ENCODE assay signal across 8 cellular contexts in the genomic region with DNA sequence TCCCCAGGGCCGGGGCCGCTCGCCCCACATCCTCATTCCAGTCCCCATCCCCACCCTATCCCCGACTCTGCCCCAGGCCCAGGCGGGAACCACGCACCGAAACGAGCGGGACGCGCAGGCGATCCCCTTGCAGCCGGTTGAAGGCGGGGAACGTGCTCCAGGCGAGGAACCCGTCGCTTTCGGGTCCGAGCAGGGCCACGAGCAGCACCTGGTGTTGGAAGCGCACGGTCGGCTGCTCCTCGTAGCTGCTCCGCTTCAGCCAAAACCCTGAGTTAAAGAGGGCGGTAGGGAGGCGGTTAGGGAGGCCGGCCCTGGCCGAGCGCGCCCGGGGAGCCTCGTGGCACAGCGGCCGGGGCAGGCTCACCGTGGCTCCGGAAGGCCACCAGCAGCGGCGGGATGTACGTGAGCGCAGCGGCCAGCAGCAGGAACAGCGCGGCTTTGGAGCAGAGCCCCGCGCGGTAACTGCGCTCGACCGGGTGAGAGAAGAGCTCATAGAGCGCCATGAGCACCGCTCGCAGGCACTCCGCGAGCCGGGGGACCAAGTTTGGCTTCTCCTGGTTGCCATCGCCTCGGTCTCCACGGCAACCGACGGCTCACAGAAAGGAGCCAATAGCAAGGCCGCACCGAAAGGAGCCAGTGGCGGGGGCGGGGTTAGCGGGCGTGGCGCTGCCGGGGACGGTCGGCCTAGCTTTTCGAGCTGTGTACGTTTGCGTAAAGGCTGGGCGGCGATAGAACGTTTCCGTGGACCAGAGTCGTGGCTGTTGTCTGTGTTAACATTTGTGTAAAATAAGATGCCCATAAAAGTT. TPM values are rescaled to one million over a fixed set of nuclear protein-coding genes. Genes with fewer than 3 reads are reported as not detected.
A peak's percentile ranks its signal among the peaks of the same experiment; 100 is the strongest.
DNase-seq lines count a peak whose midpoint lies in the region; ATAC-seq and TF ChIP-seq lines count a peak whose summit lies in the region.

A gene with protein sequence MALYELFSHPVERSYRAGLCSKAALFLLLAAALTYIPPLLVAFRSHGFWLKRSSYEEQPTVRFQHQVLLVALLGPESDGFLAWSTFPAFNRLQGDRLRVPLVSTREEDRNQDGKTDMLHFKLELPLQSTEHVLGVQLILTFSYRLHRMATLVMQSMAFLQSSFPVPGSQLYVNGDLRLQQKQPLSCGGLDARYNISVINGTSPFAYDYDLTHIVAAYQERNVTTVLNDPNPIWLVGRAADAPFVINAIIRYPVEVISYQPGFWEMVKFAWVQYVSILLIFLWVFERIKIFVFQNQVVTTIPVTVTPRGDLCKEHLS (minus strand): TSS at position 546 of the 806 bp plus-strand sequence. CDS start 43 bp downstream, at position 503.

- no peaks in the 10 kb centered on the region for H3K36me3 ChIP-seq in esophagus squamous epithelium

- H3K27ac ChIP-seq in esophagus squamous epithelium, result peak within 1 kb of the TSS; percentile 64 to 87 (median 76)

- intact Hi-C loops in esophagus squamous epithelium (cut with DNase I), result no loop called here

- no peak for TF ChIP-seq POLR2A in esophagus squamous epithelium (IDR thresholded peaks at IDR 0.05)

- WGBS in esophagus squamous epithelium, 2 donors, result 0 to 2% methylated on average over 17 to 18 of the region's 80 CpGs

- H3K4me3 ChIP-seq in esophagus squamous epithelium, result peak within 1 kb of the TSS; percentile 49 to 84 (median 76)

- peak; percentile 96 for ATAC-seq in GM21526 (IDR thresholded peaks at IDR 0.05; ENCODE audit: low FRiP score, unreplicated experiment)

- DNase-seq in DMS153 treated with DMSO at 0.1 percent for 48 hours (lab: John Stamatoyannopoulos, UW; ENCODE audit: unreplicated experiment) (peak; percentile 88), HuH-7 (ENCODE audit: low spot score) (peak; percentile 95), esophagus squamous epithelium (lab: John Stamatoyannopoulos, UW) (peak; percentile 84), myocyte (ENCODE audit: low read depth) (peak; percentile 96)
- peak; percentile 97 to 98 for DNase-seq in activated T-cell treated with anti-CD3 and anti-CD28 coated beads, Interleukin-2, amount 50 U/mL, for 48 hours
- DNase-seq in stimulated activated CD8-positive, alpha-beta memory T cell treated with anti-CD3 and anti-CD28 coated beads, Interleukin-7, amount 100 ng/mL, for 4 hours (ENCODE audit: low read depth in 2 of 2), result peak; percentile 93 to 95

- no peaks in the 10 kb centered on the region for H3K27me3 ChIP-seq in esophagus squamous epithelium

- H3K4me1 ChIP-seq in esophagus squamous epithelium, result peaks cover 0 to 21% (median 0%) of the 10 kb centered on the region in 3 donors

- no peaks in the 10 kb centered on the region for H3K9me3 ChIP-seq in esophagus squamous epithelium

- no peak for TF ChIP-seq CTCF in esophagus squamous epithelium (IDR thresholded peaks at IDR 0.05)

TF ChIP-seq in PFSK-1, 5 proteins besides CTCF, POLR2A, EP300 and RAD21:
- TF ChIP-seq SIN3A (IDR thresholded peaks at IDR 0.05; ENCODE audit: borderline replicate concordance, insufficient read depth, low read length) (peak; percentile 38; the same call in 1 of the 2 replicates), POLR2AphosphoS5 (IDR thresholded peaks at IDR 0.05; ENCODE audit: low read depth, low read length) (no peak), FOXP2 (optimal IDR thresholded peaks at IDR 0.05; ENCODE audit: borderline replicate concordance, extremely low read depth, extremely low read length, insufficient read depth) (no peak), TAF1 (IDR thresholded peaks at IDR 0.05; ENCODE audit: borderline replicate concordance, insufficient read depth, low read length) (no peak)
- TF ChIP-seq, protein P1, sequence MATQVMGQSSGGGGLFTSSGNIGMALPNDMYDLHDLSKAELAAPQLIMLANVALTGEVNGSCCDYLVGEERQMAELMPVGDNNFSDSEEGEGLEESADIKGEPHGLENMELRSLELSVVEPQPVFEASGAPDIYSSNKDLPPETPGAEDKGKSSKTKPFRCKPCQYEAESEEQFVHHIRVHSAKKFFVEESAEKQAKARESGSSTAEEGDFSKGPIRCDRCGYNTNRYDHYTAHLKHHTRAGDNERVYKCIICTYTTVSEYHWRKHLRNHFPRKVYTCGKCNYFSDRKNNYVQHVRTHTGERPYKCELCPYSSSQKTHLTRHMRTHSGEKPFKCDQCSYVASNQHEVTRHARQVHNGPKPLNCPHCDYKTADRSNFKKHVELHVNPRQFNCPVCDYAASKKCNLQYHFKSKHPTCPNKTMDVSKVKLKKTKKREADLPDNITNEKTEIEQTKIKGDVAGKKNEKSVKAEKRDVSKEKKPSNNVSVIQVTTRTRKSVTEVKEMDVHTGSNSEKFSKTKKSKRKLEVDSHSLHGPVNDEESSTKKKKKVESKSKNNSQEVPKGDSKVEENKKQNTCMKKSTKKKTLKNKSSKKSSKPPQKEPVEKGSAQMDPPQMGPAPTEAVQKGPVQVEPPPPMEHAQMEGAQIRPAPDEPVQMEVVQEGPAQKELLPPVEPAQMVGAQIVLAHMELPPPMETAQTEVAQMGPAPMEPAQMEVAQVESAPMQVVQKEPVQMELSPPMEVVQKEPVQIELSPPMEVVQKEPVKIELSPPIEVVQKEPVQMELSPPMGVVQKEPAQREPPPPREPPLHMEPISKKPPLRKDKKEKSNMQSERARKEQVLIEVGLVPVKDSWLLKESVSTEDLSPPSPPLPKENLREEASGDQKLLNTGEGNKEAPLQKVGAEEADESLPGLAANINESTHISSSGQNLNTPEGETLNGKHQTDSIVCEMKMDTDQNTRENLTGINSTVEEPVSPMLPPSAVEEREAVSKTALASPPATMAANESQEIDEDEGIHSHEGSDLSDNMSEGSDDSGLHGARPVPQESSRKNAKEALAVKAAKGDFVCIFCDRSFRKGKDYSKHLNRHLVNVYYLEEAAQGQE (IDR thresholded peaks at IDR 0.05; ENCODE audit: insufficient read depth in 1 of 2, low read depth in 2 of 2, low read length in 2 of 2), result no peak

RNA-seq across cellular contexts. Expression of the gene that starts here (rescaled TPM):
- 6.5 TPM for polyA plus RNA-seq in PFSK-1 (2012; ENCODE audit: insufficient read length, low read depth)
- total RNA-seq in esophagus squamous epithelium, result 1 to 10 TPM; 1.2 to 4.2 (median 1.9) TPM
- total RNA-seq in myocyte, result 10.4 and 10.6 TPM in 2 replicates
- polyA plus RNA-seq in myocyte (2012), result 13.5 TPM

Comparison
In these comparisons a context has a peak if more than half of its experiments do, and no peak if none do; other contexts are left out.
1. Peak in every context shown above with its lines: DNase-seq, ATAC-seq, H3K4me3 ChIP-seq and H3K27ac ChIP-seq.